In the genomic region with DNA sequence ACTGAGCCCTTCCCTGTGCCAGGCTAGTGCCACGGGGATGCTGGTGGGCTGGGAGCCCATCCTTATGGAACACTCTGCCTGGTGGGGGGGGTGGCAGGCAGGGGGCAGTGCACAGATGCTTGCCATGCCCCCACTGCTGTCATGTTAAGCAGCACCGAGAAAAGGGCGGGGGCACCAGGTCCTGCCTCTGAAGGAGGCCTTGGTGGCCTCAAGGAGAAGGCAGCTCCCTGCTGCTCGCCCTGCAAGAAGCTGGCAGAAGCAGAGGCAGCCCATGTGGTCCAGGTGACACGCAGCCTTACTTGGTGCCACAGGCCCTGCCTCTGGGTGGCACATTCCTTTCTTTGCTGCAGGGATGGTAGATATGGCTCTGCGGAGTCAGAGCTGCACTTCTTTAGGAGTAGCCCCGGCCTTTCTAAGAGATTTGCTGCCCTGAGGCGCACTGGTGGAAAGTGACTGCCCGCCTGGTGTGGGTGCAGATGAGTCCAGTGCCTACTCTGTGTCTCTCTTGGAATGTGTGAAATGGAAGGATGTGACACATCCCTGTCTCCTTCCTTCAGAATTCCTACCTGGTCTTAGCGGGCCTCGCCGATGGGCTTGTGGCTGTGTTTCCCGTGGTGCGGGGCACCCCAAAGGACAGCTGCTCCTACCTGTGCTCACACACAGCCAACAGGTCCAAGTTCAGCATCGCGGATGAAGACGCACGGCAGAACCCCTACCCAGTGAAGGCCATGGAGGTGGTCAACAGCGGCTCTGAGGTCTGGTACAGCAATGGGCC, we compare ENCODE assay signal across 18 cellular contexts.
DNase-seq lines count a peak whose midpoint lies in the region; ATAC-seq and TF ChIP-seq lines count a peak whose summit lies in the region.
"Had no signal": no experiment of that assay in that cellular context is flagged by ENCODE, and none has a peak within 500 bp of the region (broad histone marks: within the 10 kb centered on the region; RNA-seq: fewer than 3 reads in every experiment).

No MANE protein-coding gene starts in this region.

- no peak for DNase-seq in H9
- DNase-seq in chondrocyte (ENCODE audit: low spot score) = peak; percentile 77
- peak; percentile 52 for DNase-seq in sigmoid colon
- no peak for DNase-seq in activated T-helper 1 cell treated with anti-CD3 and anti-CD28 coated beads, Interleukin-12 subunit alpha, Interleukin-12 subunit beta, Interleukin-2, Interleukin-4 antibody, amounts not matched to agents 30 ng/mL and 10 ng/mL and 1 ng/mL, durations not matched to agents 14 hours and 24 hours and 36 hours (ENCODE audit: low spot score)
- DNase-seq in WERI-Rb-1 = no peak
- DNase-seq in stimulated activated CD4-positive, alpha-beta T cell treated with anti-CD3 and anti-CD28 coated beads, Interleukin-2, amount 100 ng/mL, for 24 hours = no peak
- DNase-seq: COR-L47, GF-D8, NCI-H1105 treated with DMSO at 0.1 percent for 48 hours, NCI-H1694 treated with DMSO at 0.1 percent for 48 hours, NCI-H69, OCI-M1, RPMI8226 had no signal

- H3K4me1 ChIP-seq in H9 (ENCODE audit: insufficient read depth, low read length) = peaks cover 23% of the 10 kb centered on the region; the same call in 1 of the 2 replicates
- H3K4me1 ChIP-seq in sigmoid colon = peaks cover 0 to 21% (median 15%) of the 10 kb centered on the region in 4 donors

- H3K4ac ChIP-seq in H9 (ENCODE audit: low read depth, low read length) = no peak overlapping the region

- no peak overlapping the region for H2AFZ ChIP-seq in H9 (ENCODE audit: low read length)

- H3K36me3 Mint-ChIP-seq in H9 (ENCODE audit: insufficient read depth in 1 of 3, low read depth in 3 of 3) (peaks cover under 1 to 3% (median 2%) of the 10 kb centered on the region in 3 experiments; a peak in 5 of 7 replicates), chondrocyte (ENCODE audit: low read depth) (peaks cover 5% of the 10 kb centered on the region), nephron (ENCODE audit: low read depth) (peaks cover 2% of the 10 kb centered on the region)
- no peaks in the 10 kb centered on the region for H3K36me3 Mint-ChIP-seq in activated T-helper 1 cell treated with anti-CD3 and anti-CD28 coated beads, Interleukin-12 subunit alpha, Interleukin-12 subunit beta, Interleukin-2, Interleukin-4 antibody, amounts not matched to agents 30 ng/mL and 10 ng/mL and 1 ng/mL, durations not matched to agents 14 hours and 24 hours and 36 hours (ENCODE audit: low read depth)

- no peak overlapping the region for H2BK20ac ChIP-seq in H9 (ENCODE audit: low read depth, low read length, poor library complexity, severe bottlenecking)

- H4K8ac ChIP-seq in H9 (replicated peaks; ENCODE audit: insufficient read length, low read depth, low read length) = no peak overlapping the region

- intact Hi-C loops in sigmoid colon (cut with DNase I) = no loop called here
- intact Hi-C loops in activated T-helper 1 cell treated with anti-CD3 and anti-CD28 coated beads, Interleukin-12 subunit alpha, Interleukin-12 subunit beta, Interleukin-2, Interleukin-4 antibody, amounts not matched to agents 30 ng/mL and 10 ng/mL and 1 ng/mL, durations not matched to agents 14 hours and 24 hours and 36 hours (cut with micrococcal nuclease) = no loop called here

- no peak overlapping the region for H2AK5ac ChIP-seq in H9 (ENCODE audit: insufficient read length, low read length)

- no peaks in the 10 kb centered on the region for H3K79me2 ChIP-seq in H9 (ENCODE audit: insufficient read depth, low read length)

- H3K27me3 Mint-ChIP-seq in H9 (ENCODE audit: low read depth) = peaks cover 11% of the 10 kb centered on the region
- H3K27me3 Mint-ChIP-seq in chondrocyte (ENCODE audit: low read depth) = no peaks in the 10 kb centered on the region
- H3K27me3 Mint-ChIP-seq in nephron (ENCODE audit: low read depth) = peaks cover 12% of the 10 kb centered on the region
- H3K27me3 Mint-ChIP-seq in activated T-helper 1 cell treated with anti-CD3 and anti-CD28 coated beads, Interleukin-12 subunit alpha, Interleukin-12 subunit beta, Interleukin-2, Interleukin-4 antibody, amounts not matched to agents 30 ng/mL and 10 ng/mL and 1 ng/mL, durations not matched to agents 14 hours and 24 hours and 36 hours (ENCODE audit: insufficient read depth) = no peaks in the 10 kb centered on the region

- no peak overlapping the region for H2BK120ac ChIP-seq in H9 (ENCODE audit: low read depth, low read length, poor library complexity, severe bottlenecking)

- H3K27ac Mint-ChIP-seq in H9 (peak overlapping the region in 1 of 3 experiments; percentile 39; a peak in 1 of 7 replicates), chondrocyte (ENCODE audit: unreplicated experiment) (no peak overlapping the region), nephron (peak overlapping the region in 2 of 3 experiments; percentile 87 to 90)
- H3K27ac Mint-ChIP-seq in activated T-helper 1 cell treated with anti-CD3 and anti-CD28 coated beads, Interleukin-12 subunit alpha, Interleukin-12 subunit beta, Interleukin-2, Interleukin-4 antibody, amounts not matched to agents 30 ng/mL and 10 ng/mL and 1 ng/mL, durations not matched to agents 14 hours and 24 hours and 36 hours = no peak overlapping the region

- H4K5ac ChIP-seq in H9 (ENCODE audit: insufficient read length, low read depth, low read length) = no peak overlapping the region

- H3K23me2 ChIP-seq in H9 (ENCODE audit: insufficient read length, low read depth, low read length, poor library complexity, severe bottlenecking) = peaks cover 4% of the 10 kb centered on the region

- H3K4me3 Mint-ChIP-seq in H9 (no peak overlapping the region), chondrocyte (ENCODE audit: unreplicated experiment) (no peak overlapping the region), nephron (no peak overlapping the region)
- no peak overlapping the region for H3K4me3 Mint-ChIP-seq in activated T-helper 1 cell treated with anti-CD3 and anti-CD28 coated beads, Interleukin-12 subunit alpha, Interleukin-12 subunit beta, Interleukin-2, Interleukin-4 antibody, amounts not matched to agents 30 ng/mL and 10 ng/mL and 1 ng/mL, durations not matched to agents 14 hours and 24 hours and 36 hours
- H3K4me3 Mint-ChIP-seq: CD14-positive monocyte had no signal

- H3K23ac ChIP-seq in H9 (ENCODE audit: insufficient read length, low read depth, low read length) = no peak overlapping the region

- H3K9me3 ChIP-seq in H9 (ENCODE audit: control insufficient read depth, low read depth, low read length) (no peaks in the 10 kb centered on the region), sigmoid colon (no peaks in the 10 kb centered on the region), WERI-Rb-1 (ENCODE audit: severe bottlenecking) (no peaks in the 10 kb centered on the region)
- H3K9me3 ChIP-seq: SJSA1 had no signal

- no peak overlapping the region for H2BK12ac ChIP-seq in H9 (ENCODE audit: insufficient read length, low read depth, low read length)

- H2BK5ac ChIP-seq in H9 (ENCODE audit: insufficient read length, low read length) = no peak overlapping the region

- no peak overlapping the region for H3K4me3 ChIP-seq in sigmoid colon
- H3K4me3 ChIP-seq in WERI-Rb-1 (ENCODE audit: low read depth, low read length) = no peak overlapping the region
- H3K4me3 ChIP-seq: SJSA1 had no signal

- peaks cover 0 to 38% (median 8%) of the 10 kb centered on the region in 4 donors for H3K36me3 ChIP-seq in sigmoid colon
- no peaks in the 10 kb centered on the region for H3K36me3 ChIP-seq in WERI-Rb-1

- no peaks in the 10 kb centered on the region for H3K79me1 ChIP-seq in H9 (ENCODE audit: insufficient read depth, low read depth, low read length, poor library complexity, severe bottlenecking)

- H3K56ac ChIP-seq in H9 (ENCODE audit: insufficient read length, low read depth, low read length) = no peak overlapping the region

- TF ChIP-seq CTCF in H9 (conservative IDR thresholded peaks at IDR 0.05) (no peak), chondrocyte (IDR thresholded peaks at IDR 0.05) (no peak), nephron (IDR thresholded peaks at IDR 0.05; ENCODE audit: unreplicated experiment in 3 of 3) (no peak), sigmoid colon (IDR thresholded peaks at IDR 0.05) (no peak), WERI-Rb-1 (IDR thresholded peaks at IDR 0.05; ENCODE audit: low read depth, low read length) (no peak)

- no peaks in the 10 kb centered on the region for H4K20me1 ChIP-seq in H9 (ENCODE audit: control insufficient read depth, insufficient read depth, insufficient read length)

- no peak for TF ChIP-seq POLR2A in sigmoid colon (IDR thresholded peaks at IDR 0.05)

- H3K27me3 ChIP-seq in H9 (ENCODE audit: insufficient read depth, low read length) (no peaks in the 10 kb centered on the region), sigmoid colon (no peaks in the 10 kb centered on the region), WERI-Rb-1 (ENCODE audit: insufficient read depth, low read depth, severe bottlenecking) (no peaks in the 10 kb centered on the region)
- H3K27me3 ChIP-seq: SJSA1 had no signal

- H3K18ac ChIP-seq in H9 (ENCODE audit: insufficient read length, low read depth, low read length) = peak overlapping the region; percentile 31

- no peak overlapping the region for H3T11ph ChIP-seq in H9 (ENCODE audit: low read length)

- H3K14ac ChIP-seq in H9 (ENCODE audit: insufficient read depth, low read length) = no peak overlapping the region

- H4K91ac ChIP-seq in H9 (ENCODE audit: insufficient read length, low read depth, low read length) = no peak overlapping the region

- H3K4me1 Mint-ChIP-seq in H9 (peaks cover 69 to 74% of the 10 kb centered on the region in 2 experiments), chondrocyte (ENCODE audit: low read depth) (peaks cover 32% of the 10 kb centered on the region), nephron (peaks cover 40% of the 10 kb centered on the region)
- no peaks in the 10 kb centered on the region for H3K4me1 Mint-ChIP-seq in activated T-helper 1 cell treated with anti-CD3 and anti-CD28 coated beads, Interleukin-12 subunit alpha, Interleukin-12 subunit beta, Interleukin-2, Interleukin-4 antibody, amounts not matched to agents 30 ng/mL and 10 ng/mL and 1 ng/mL, durations not matched to agents 14 hours and 24 hours and 36 hours (ENCODE audit: low read depth)
- H3K4me1 Mint-ChIP-seq: CD14-positive monocyte had no signal

- no peak overlapping the region for H3K27ac ChIP-seq in H9 (ENCODE audit: insufficient read length, low read depth, low read length)
- peak overlapping the region in 1 of 4 donors; percentile 36 for H3K27ac ChIP-seq in sigmoid colon
- no peak overlapping the region for H3K27ac ChIP-seq in WERI-Rb-1
- H3K27ac ChIP-seq: HL-60, SJSA1 had no signal

- no peak for ATAC-seq in HG02870 (IDR thresholded peaks at IDR 0.05; ENCODE audit: unreplicated experiment)

- no peak for TF ChIP-seq EP300 in sigmoid colon (IDR thresholded peaks at IDR 0.05)

- H3K9me3 Mint-ChIP-seq in H9 = peaks cover 2 to 3% of the 10 kb centered on the region in 2 experiments; a peak in 4 of 5 replicates
- H3K9me3 Mint-ChIP-seq in chondrocyte (ENCODE audit: low read depth) = no peaks in the 10 kb centered on the region
- no peaks in the 10 kb centered on the region for H3K9me3 Mint-ChIP-seq in nephron
- no peaks in the 10 kb centered on the region for H3K9me3 Mint-ChIP-seq in activated T-helper 1 cell treated with anti-CD3 and anti-CD28 coated beads, Interleukin-12 subunit alpha, Interleukin-12 subunit beta, Interleukin-2, Interleukin-4 antibody, amounts not matched to agents 30 ng/mL and 10 ng/mL and 1 ng/mL, durations not matched to agents 14 hours and 24 hours and 36 hours
- H3K9me3 Mint-ChIP-seq: CD14-positive monocyte had no signal

- no peak overlapping the region for H3K4me2 ChIP-seq in H9 (ENCODE audit: insufficient read depth, insufficient read length, low read length)

- no peak overlapping the region for H2BK15ac ChIP-seq in H9 (ENCODE audit: low read depth, low read length)

- H3K9ac ChIP-seq in H9 (ENCODE audit: extremely low read depth, insufficient read length, low read length) = no peak overlapping the region

- WGBS in H9 (ENCODE audit: extremely low coverage, insufficient read length, low lambda C conversion rate) = no CpG with 5 or more reads among the region's 19 CpGs
- 96% methylated on average over 19 of the region's 19 CpGs for WGBS in sigmoid colon, 2 donors

Comparison
In these comparisons a context has a peak if more than half of its experiments do, and no peak if none do; other contexts are left out.
1. DNase-seq: peak in chondrocyte (single experiment) and sigmoid colon (single experiment); none in H9 (single experiment), activated T-helper 1 cell treated with anti-CD3 and anti-CD28 coated beads, Interleukin-12 subunit alpha, Interleukin-12 subunit beta, Interleukin-2, Interleukin-4 antibody, amounts not matched to agents 30 ng/mL and 10 ng/mL and 1 ng/mL, durations not matched to agents 14 hours and 24 hours and 36 hours (single experiment), WERI-Rb-1 (single experiment) and stimulated activated CD4-positive, alpha-beta T cell treated with anti-CD3 and anti-CD28 coated beads, Interleukin-2, amount 100 ng/mL, for 24 hours (0 of 2).
2. H3K27ac Mint-ChIP-seq: peak in nephron (2 of 3); none in chondrocyte (single experiment) and activated T-helper 1 cell treated with anti-CD3 and anti-CD28 coated beads, Interleukin-12 subunit alpha, Interleukin-12 subunit beta, Interleukin-2, Interleukin-4 antibody, amounts not matched to agents 30 ng/mL and 10 ng/mL and 1 ng/mL, durations not matched to agents 14 hours and 24 hours and 36 hours (single experiment).